Comparison of ENCODE assay signal across 7 cellular contexts in genomic region chr11:57566564-57567209, GRCh38. TPM values are rescaled to one million over a fixed set of nuclear protein-coding genes. Genes with fewer than 3 reads are reported as not detected.
DNase-seq lines count a peak whose midpoint lies in the region; ATAC-seq and TF ChIP-seq lines count a peak whose summit lies in the region.

No MANE protein-coding gene starts in this region.

- peak overlapping the region; percentile 42 for H3K9ac ChIP-seq in H9 (ENCODE audit: extremely low read depth, insufficient read length, low read length)

- H2BK12ac ChIP-seq in H9 (ENCODE audit: insufficient read length, low read depth, low read length): no peak overlapping the region

- H3T11ph ChIP-seq in H9 (ENCODE audit: low read length): no peak overlapping the region

- H2AK5ac ChIP-seq in H9 (ENCODE audit: insufficient read length, low read length): no peak overlapping the region

- peak overlapping the region in 1 of 3 experiments; percentile 62; a peak in 1 of 7 replicates for H3K27ac Mint-ChIP-seq in H9
- H3K27ac Mint-ChIP-seq in activated CD8-positive, alpha-beta T cell treated with anti-CD3 and anti-CD28 coated beads, Interleukin-2, amount 10 ng/mL, durations not matched to agents 7 days and 5 days: peak overlapping the region; percentile 93

- H3K23ac ChIP-seq in H9 (ENCODE audit: insufficient read length, low read depth, low read length): no peak overlapping the region

- no peak overlapping the region for H2BK20ac ChIP-seq in H9 (ENCODE audit: low read depth, low read length, poor library complexity, severe bottlenecking)

- H3K79me1 ChIP-seq in H9 (ENCODE audit: insufficient read depth, low read depth, low read length, poor library complexity, severe bottlenecking): no peaks in the 10 kb centered on the region

- H3K79me2 ChIP-seq in H9 (ENCODE audit: insufficient read depth, low read length): no peaks in the 10 kb centered on the region
- peaks cover 33% of the 10 kb centered on the region for H3K79me2 ChIP-seq in hepatocyte

- POLR2A ChIA-PET in activated CD8-positive, alpha-beta T cell treated with anti-CD3 and anti-CD28 coated beads, Interleukin-2, amount 10 ng/mL, durations not matched to agents 7 days and 5 days (lab: Charles Lee): interaction anchor here (1.0 to 2.6 kb wide), 5 partner anchors 16 to 175 kb away, joined by 3 to 34 read pairs (median 5); partner anchors contain the start of genes SELENOH and TIMM10

- no peak overlapping the region for H4K91ac ChIP-seq in H9 (ENCODE audit: insufficient read length, low read depth, low read length)

- H3K9me2 ChIP-seq in hepatocyte (replicated peaks; ENCODE audit: insufficient read depth): no peaks in the 10 kb centered on the region

- H3K4me2 ChIP-seq in H9 (ENCODE audit: insufficient read depth, insufficient read length, low read length) (peak overlapping the region; percentile 82), hepatocyte (peak overlapping the region; percentile 94)

- H3K18ac ChIP-seq in H9 (ENCODE audit: insufficient read length, low read depth, low read length): no peak overlapping the region

- no peak overlapping the region for H2BK120ac ChIP-seq in H9 (ENCODE audit: low read depth, low read length, poor library complexity, severe bottlenecking)

- H2AFZ ChIP-seq in H9 (ENCODE audit: low read length): no peak overlapping the region
- peak overlapping the region; percentile 99 for H2AFZ ChIP-seq in hepatocyte

- no CpG with 5 or more reads among the region's 6 CpGs for WGBS in H9 (ENCODE audit: extremely low coverage, insufficient read length, low lambda C conversion rate)
- WGBS in hepatocyte (ENCODE audit: low lambda C conversion rate, missing lambda C conversion rate): 77% methylated on average over 6 of the region's 6 CpGs

- H3K14ac ChIP-seq in H9 (ENCODE audit: insufficient read depth, low read length): 0 out of 2 replicates have a peak overlapping the region, but pooled peaks have one; percentile 26

- H4K8ac ChIP-seq in H9 (replicated peaks; ENCODE audit: insufficient read length, low read depth, low read length): no peak overlapping the region

- H4K20me1 ChIP-seq in H9 (ENCODE audit: control insufficient read depth, insufficient read depth, insufficient read length): no peaks in the 10 kb centered on the region
- H4K20me1 ChIP-seq in hepatocyte (ENCODE audit: insufficient read depth, poor library complexity, severe bottlenecking): no peaks in the 10 kb centered on the region

- peaks cover 14% of the 10 kb centered on the region for H3K27me3 Mint-ChIP-seq in H9 (ENCODE audit: low read depth)
- H3K27me3 Mint-ChIP-seq in activated CD8-positive, alpha-beta T cell treated with anti-CD3 and anti-CD28 coated beads, Interleukin-2, amount 10 ng/mL, durations not matched to agents 7 days and 5 days (ENCODE audit: low read depth): no peaks in the 10 kb centered on the region

- no peaks in the 10 kb centered on the region; a peak in 1 of 7 replicates for H3K36me3 Mint-ChIP-seq in H9 (ENCODE audit: insufficient read depth in 1 of 3, low read depth in 3 of 3)
- H3K36me3 Mint-ChIP-seq in activated CD8-positive, alpha-beta T cell treated with anti-CD3 and anti-CD28 coated beads, Interleukin-2, amount 10 ng/mL, durations not matched to agents 7 days and 5 days (ENCODE audit: low read depth): peaks cover 41% of the 10 kb centered on the region

- H3K36me3 ChIP-seq in hepatocyte (replicated peaks; ENCODE audit: insufficient read depth, low read depth): no peaks in the 10 kb centered on the region

- no peak overlapping the region for H3K4ac ChIP-seq in H9 (ENCODE audit: low read depth, low read length)

- no peaks in the 10 kb centered on the region for H3K9me3 Mint-ChIP-seq in H9
- no peaks in the 10 kb centered on the region for H3K9me3 Mint-ChIP-seq in activated CD8-positive, alpha-beta T cell treated with anti-CD3 and anti-CD28 coated beads, Interleukin-2, amount 10 ng/mL, durations not matched to agents 7 days and 5 days (ENCODE audit: insufficient read depth)

- CTCF ChIA-PET in activated CD8-positive, alpha-beta T cell treated with anti-CD3 and anti-CD28 coated beads, Interleukin-2, amount 10 ng/mL, durations not matched to agents 7 days and 5 days (lab: Charles Lee): interaction anchor here (1.6 to 9.3 kb wide), 6 partner anchors 18 to 234 kb away, joined by 3 to 421 read pairs (median 16); no protein-coding TSS in a partner anchor

- H3K56ac ChIP-seq in H9 (ENCODE audit: insufficient read length, low read depth, low read length): no peak overlapping the region

- no peak overlapping the region for H2BK15ac ChIP-seq in H9 (ENCODE audit: low read depth, low read length)

- DNase-seq in H9 (no peak), hepatocyte (ENCODE audit: low spot score) (no peak), SIG-M5 treated with dmso at 0.1 percent for 504 hours (lab: John Stamatoyannopoulos, UW; ENCODE audit: unreplicated experiment) (no peak), D341Med (ENCODE audit: low spot score) (no peak)
- DNase-seq in activated CD8-positive, alpha-beta T cell treated with anti-CD3 and anti-CD28 coated beads, Interleukin-2, amount 10 ng/mL, durations not matched to agents 7 days and 5 days: peak; percentile 30
- DNase-seq in stimulated activated CD8-positive, alpha-beta memory T cell treated with anti-CD3 and anti-CD28 coated beads, Interleukin-4, amount 100 ng/mL, for 48 hours: peak; percentile 40

- H3K4me1 Mint-ChIP-seq in H9: peaks cover 29 to 33% of the 10 kb centered on the region in 2 experiments
- peaks cover 49% of the 10 kb centered on the region for H3K4me1 Mint-ChIP-seq in activated CD8-positive, alpha-beta T cell treated with anti-CD3 and anti-CD28 coated beads, Interleukin-2, amount 10 ng/mL, durations not matched to agents 7 days and 5 days (ENCODE audit: low read depth)

- TF ChIP-seq CTCF in H9 (conservative IDR thresholded peaks at IDR 0.05): no peak
- no peak for TF ChIP-seq CTCF in hepatocyte (IDR thresholded peaks at IDR 0.05; ENCODE audit: poor library complexity)

- peak; percentile 14 for ATAC-seq in activated CD8-positive, alpha-beta T cell treated with anti-CD3 and anti-CD28 coated beads, Interleukin-2, amount 10 ng/mL, durations not matched to agents 7 days and 5 days
- no peak for ATAC-seq in GM18873 (IDR thresholded peaks at IDR 0.05; ENCODE audit: low FRiP score, unreplicated experiment)

- H3K9me3 ChIP-seq in H9 (ENCODE audit: control insufficient read depth, low read depth, low read length): no peaks in the 10 kb centered on the region
- no peaks in the 10 kb centered on the region for H3K9me3 ChIP-seq in hepatocyte (ENCODE audit: low read depth)

- H2BK5ac ChIP-seq in H9 (ENCODE audit: insufficient read length, low read length): no peak overlapping the region

- peak overlapping the region; percentile 91 for H3K4me3 ChIP-seq in hepatocyte

- H3K27ac ChIP-seq in H9 (ENCODE audit: insufficient read length, low read depth, low read length) (no peak overlapping the region), hepatocyte (peak overlapping the region; percentile 76)

- H3K23me2 ChIP-seq in H9 (ENCODE audit: insufficient read length, low read depth, low read length, poor library complexity, severe bottlenecking): peaks cover 8% of the 10 kb centered on the region

- peak overlapping the region; percentile 86 to 89 for H3K4me3 Mint-ChIP-seq in H9
- H3K4me3 Mint-ChIP-seq in activated CD8-positive, alpha-beta T cell treated with anti-CD3 and anti-CD28 coated beads, Interleukin-2, amount 10 ng/mL, durations not matched to agents 7 days and 5 days: peak overlapping the region; percentile 97

- no peak overlapping the region for H4K5ac ChIP-seq in H9 (ENCODE audit: insufficient read length, low read depth, low read length)

- H3K4me1 ChIP-seq in H9 (ENCODE audit: insufficient read depth, low read length): no peaks in the 10 kb centered on the region; the same call in 1 of the 2 replicates
- H3K4me1 ChIP-seq in hepatocyte (ENCODE audit: insufficient read depth): peaks cover 3% of the 10 kb centered on the region

- H3K27me3 ChIP-seq in H9 (ENCODE audit: insufficient read depth, low read length) (no peaks in the 10 kb centered on the region; the same call in 1 of the 2 replicates), hepatocyte (no peaks in the 10 kb centered on the region)

RNA-seq across cellular contexts. Expression of gene UBE2L6, which starts 0.8 kb away (rescaled TPM):
- total RNA-seq in H9 (2021) (38.2 and 38.9 TPM in 2 replicates), hepatocyte (40.6 and 45.7 TPM in 2 replicates)
- total RNA-seq in activated CD8-positive, alpha-beta T cell treated with anti-CD3 and anti-CD28 coated beads, Interleukin-2, amount 10 ng/mL, durations not matched to agents 7 days and 5 days: 100 to 1,000 TPM; 222 to 232 TPM
- 109 and 113 TPM in 2 replicates for polyA plus RNA-seq in hepatocyte

RNA-seq across cellular contexts. Expression of gene SMTNL1, which starts 29.3 kb away (rescaled TPM):
- 0.18 TPM in 1 of 2 replicates, not detected in the other for total RNA-seq in H9 (2021)
- not detected for total RNA-seq in activated CD8-positive, alpha-beta T cell treated with anti-CD3 and anti-CD28 coated beads, Interleukin-2, amount 10 ng/mL, durations not matched to agents 7 days and 5 days
- total RNA-seq in hepatocyte: not detected in 2 replicates
- polyA plus RNA-seq in hepatocyte: 0.19 TPM in 1 of 2 replicates, not detected in the other

RNA-seq across cellular contexts. Expression of gene SERPING1, which starts 30.8 kb away (rescaled TPM):
- total RNA-seq in H9 (2021) (35.2 and 37.9 TPM in 2 replicates), hepatocyte (123 and 129 TPM in 2 replicates)
- not detected for total RNA-seq in activated CD8-positive, alpha-beta T cell treated with anti-CD3 and anti-CD28 coated beads, Interleukin-2, amount 10 ng/mL, durations not matched to agents 7 days and 5 days
- 445 and 476 TPM in 2 replicates for polyA plus RNA-seq in hepatocyte

RNA-seq across cellular contexts. Expression of gene TIMM10, which starts 36.1 kb away (rescaled TPM):
- total RNA-seq in H9 (2021) (126 and 130 TPM in 2 replicates), hepatocyte (23.3 and 31.2 TPM in 2 replicates)
- 10 to 100 TPM; 65.4 to 65.8 TPM for total RNA-seq in activated CD8-positive, alpha-beta T cell treated with anti-CD3 and anti-CD28 coated beads, Interleukin-2, amount 10 ng/mL, durations not matched to agents 7 days and 5 days
- polyA plus RNA-seq in hepatocyte: 84.0 and 99.4 TPM in 2 replicates

RNA-seq across cellular contexts. Expression of gene SLC43A1, which starts 51.2 kb away (rescaled TPM):
- 16.3 and 17.0 TPM in 2 replicates for total RNA-seq in H9 (2021)
- total RNA-seq in activated CD8-positive, alpha-beta T cell treated with anti-CD3 and anti-CD28 coated beads, Interleukin-2, amount 10 ng/mL, durations not matched to agents 7 days and 5 days: 10 to 100 TPM; 26.4 to 28.4 TPM
- total RNA-seq in hepatocyte: 40.4 and 42.2 TPM in 2 replicates
- polyA plus RNA-seq in hepatocyte: 23.4 and 39.5 TPM in 2 replicates

Comparison
In these comparisons a context has a peak if more than half of its experiments do, and no peak if none do; other contexts are left out.
1. DNase-seq: peak in activated CD8-positive, alpha-beta T cell treated with anti-CD3 and anti-CD28 coated beads, Interleukin-2, amount 10 ng/mL, durations not matched to agents 7 days and 5 days (single experiment) and stimulated activated CD8-positive, alpha-beta memory T cell treated with anti-CD3 and anti-CD28 coated beads, Interleukin-4, amount 100 ng/mL, for 48 hours (single experiment); none in H9 (single experiment), hepatocyte (single experiment), SIG-M5 treated with dmso at 0.1 percent for 504 hours (single experiment) and D341Med (single experiment).
2. RNA of gene SERPING1, which starts 30.8 kb away (total RNA-seq): 123 to 129 TPM in hepatocyte and 35.2 to 37.9 TPM in H9; not detected in activated CD8-positive, alpha-beta T cell treated with anti-CD3 and anti-CD28 coated beads, Interleukin-2, amount 10 ng/mL, durations not matched to agents 7 days and 5 days; every median in the first group is over 10 times any median in the second.